1 cellular context compared by ENCODE assay signal in the genomic region with DNA sequence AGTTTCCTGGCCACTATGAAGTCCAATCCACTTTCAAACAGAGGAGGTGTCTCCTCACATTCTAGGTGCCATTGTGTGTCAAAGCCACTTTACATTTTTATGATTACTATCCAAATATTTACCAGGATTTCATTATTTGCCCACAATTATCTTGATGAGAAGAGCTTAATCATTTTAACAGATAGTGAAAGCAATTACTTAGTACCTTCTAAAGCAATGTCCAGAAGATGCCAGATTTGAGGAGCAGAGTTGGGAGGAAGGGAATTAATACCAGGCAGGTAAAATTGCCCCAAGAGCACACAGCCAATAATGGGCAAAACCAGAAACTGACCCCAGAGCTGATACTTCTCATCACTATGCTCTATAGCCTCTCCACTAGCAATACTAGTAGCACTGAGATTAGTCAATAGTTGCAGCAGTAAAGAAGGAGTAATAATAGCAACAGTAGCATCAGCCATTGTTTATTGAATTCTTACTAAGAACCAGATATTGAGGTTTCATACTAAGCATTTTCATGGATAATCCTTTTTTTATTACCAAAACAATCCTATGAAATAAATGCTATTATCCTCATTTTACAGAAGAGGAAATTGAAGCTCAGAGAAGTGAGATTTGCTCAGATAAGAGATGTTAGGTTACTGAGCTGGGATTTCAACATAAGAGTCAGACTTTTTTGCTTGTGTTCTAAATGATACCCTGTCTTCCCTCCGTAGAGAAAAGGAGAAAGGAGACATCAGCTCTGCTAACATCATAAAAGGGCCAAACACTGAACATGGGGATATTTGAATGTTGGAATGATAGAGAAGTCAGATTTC.
TF ChIP-seq lines count a peak whose summit lies in the region.

No MANE protein-coding gene starts in this region.

TF ChIP-seq in K562, 482 proteins besides CTCF, POLR2A, EP300 and RAD21:
- TF ChIP-seq GABPB1 (CRISPR knock-in tag; IDR thresholded peaks at IDR 0.05) (no peak), MYNN (IDR thresholded peaks at IDR 0.05) (peak; percentile 64; the same call in 1 of the 2 replicates), MYNN (CRISPR knock-in tag; IDR thresholded peaks at IDR 0.05) (peak; percentile 77; the same call in 1 of the 2 replicates), NRF1 (conservative IDR thresholded peaks at IDR 0.05 in 1 of 2, IDR thresholded peaks at IDR 0.05 in 1 of 2) (no peak)
